ENCODE assay signal across 21 cellular contexts in the genomic region with DNA sequence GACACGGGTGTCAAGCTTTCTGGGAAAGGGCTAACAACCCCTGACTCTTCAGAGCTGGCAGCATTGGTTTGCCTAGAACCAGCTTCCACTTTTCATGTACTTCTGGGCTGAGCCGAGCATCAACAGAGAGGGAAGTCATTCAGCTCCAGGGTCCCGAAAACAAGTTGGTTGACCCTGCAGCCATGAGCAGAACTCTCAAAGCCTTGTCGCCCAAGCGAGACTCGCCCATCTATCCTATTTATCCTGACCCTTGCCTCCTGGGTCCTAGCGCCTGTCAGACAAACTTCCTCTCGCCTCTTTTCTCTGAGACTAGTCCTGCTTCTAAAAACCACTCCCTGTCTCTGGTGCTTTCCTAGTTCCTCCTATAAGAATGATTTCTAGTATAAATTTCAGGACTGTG. TPM values are rescaled to one million over a fixed set of nuclear protein-coding genes. Genes with fewer than 3 reads are reported as not detected.
"Had no signal": no experiment of that assay in that cellular context is flagged by ENCODE, and none has a peak within 500 bp of the region (broad histone marks: within the 10 kb centered on the region; RNA-seq: fewer than 3 reads in every experiment).

No MANE protein-coding gene starts in this region.

- H3K36me3 ChIP-seq: esophagus muscularis mucosa, thyroid gland, uterus had no signal

- H3K36me3 Mint-ChIP-seq: activated CD8-positive, alpha-beta memory T cell treated with anti-CD3 and anti-CD28 coated beads, Interleukin-2, amount 10 ng/mL, durations not matched to agents 7 days and 5 days had no signal

- H3K27me3 ChIP-seq: dorsolateral prefrontal cortex, thyroid gland, uterus had no signal

- H3K4me1 Mint-ChIP-seq: activated CD8-positive, alpha-beta memory T cell treated with anti-CD3 and anti-CD28 coated beads, Interleukin-2, amount 10 ng/mL, durations not matched to agents 7 days and 5 days; neural crest cell had no signal

- H2AFZ ChIP-seq: parathyroid adenoma had no signal

- H3K4me1 ChIP-seq: esophagus muscularis mucosa, parathyroid adenoma, thyroid gland, uterus had no signal

- H3K27ac Mint-ChIP-seq: activated CD8-positive, alpha-beta memory T cell treated with anti-CD3 and anti-CD28 coated beads, Interleukin-2, amount 10 ng/mL, durations not matched to agents 7 days and 5 days; activated naive CD8-positive, alpha-beta T cell had no signal

- DNase-seq: activated CD4-positive, alpha-beta T cell treated with anti-CD3 and anti-CD28 coated beads, Interleukin-2, amount 50 U/mL, for 4 hours; activated CD4-positive, CD25-positive, alpha-beta regulatory T cell treated with anti-CD3 and anti-CD28 coated beads, Interleukin-2, amount 50 U/mL, for 72 hours; activated CD8-positive, alpha-beta memory T cell treated with anti-CD3 and anti-CD28 coated beads, Interleukin-2, amount 10 ng/mL, durations not matched to agents 7 days and 5 days; activated gamma-delta T cell; activated T-cell treated with anti-CD3 and anti-CD28 coated beads, Interleukin-2, amount 50 U/mL, for 4 hours; dorsolateral prefrontal cortex; left ventricle myocardium superior; retina; stimulated activated CD4-positive, alpha-beta T cell treated with anti-CD3 and anti-CD28 coated beads, Interleukin-15, amount 100 ng/mL, for 24 hours; stimulated activated CD4-positive, alpha-beta T cell treated with anti-CD3 and anti-CD28 coated beads, Interleukin-4, amount 100 ng/mL, for 4 hours; thyroid gland; uterus had no signal

- H3K79me2 ChIP-seq: parathyroid adenoma had no signal

- H3K4me3 Mint-ChIP-seq: activated CD8-positive, alpha-beta memory T cell treated with anti-CD3 and anti-CD28 coated beads, Interleukin-2, amount 10 ng/mL, durations not matched to agents 7 days and 5 days; activated naive CD8-positive, alpha-beta T cell; activated T-cell treated with anti-CD3 and anti-CD28 coated beads, Interleukin-2, amount 50 U/mL, for 4 hours; neural crest cell had no signal

- H3K27ac ChIP-seq: dorsolateral prefrontal cortex, esophagus muscularis mucosa, parathyroid adenoma, thyroid gland, uterus had no signal

- H3K9me3 ChIP-seq: thyroid gland, uterus had no signal

- ATAC-seq: activated CD8-positive, alpha-beta memory T cell treated with anti-CD3 and anti-CD28 coated beads, Interleukin-2, amount 10 ng/mL, durations not matched to agents 7 days and 5 days; activated T-cell treated with anti-CD3 and anti-CD28 coated beads, Interleukin-2, amount 50 U/mL, for 4 hours; left ventricle myocardium superior had no signal

- H3K9ac ChIP-seq: parathyroid adenoma had no signal

- H3K4me3 ChIP-seq: esophagus muscularis mucosa, thyroid gland, uterus had no signal

RNA-seq across cellular contexts. Expression of a gene that starts 47.9 kb away (rescaled TPM):
- total RNA-seq: activated CD8-positive, alpha-beta memory T cell treated with anti-CD3 and anti-CD28 coated beads, Interleukin-2, amount 10 ng/mL, durations not matched to agents 7 days and 5 days; activated T-cell treated with anti-CD3 and anti-CD28 coated beads, Interleukin-2, amount 50 U/mL, for 4 hours; bronchial epithelial cell; chondrocyte; esophagus muscularis mucosa; fibroblast of villous mesenchyme; kidney epithelial cell; left ventricle myocardium superior; neural crest cell; skeletal muscle tissue; thyroid gland; uterus had no signal
